19 cellular contexts compared by ENCODE assay signal in genomic region chr2:49812730-49813129, GRCh38.
DNase-seq lines count a peak whose midpoint lies in the region; ATAC-seq and TF ChIP-seq lines count a peak whose summit lies in the region.
"Had no signal": no experiment of that assay in that cellular context is flagged by ENCODE, and none has a peak within 500 bp of the region (broad histone marks: within the 10 kb centered on the region; RNA-seq: fewer than 3 reads in every experiment).

No MANE protein-coding gene starts in this region.

- H3K9me3 Mint-ChIP-seq in neural crest cell: no peaks in the 10 kb centered on the region

- H3K27me3 Mint-ChIP-seq in neural crest cell (ENCODE audit: low read depth): no peaks in the 10 kb centered on the region
- H3K27me3 Mint-ChIP-seq: CD4-positive, alpha-beta memory T cell had no signal

- H3K4me3 Mint-ChIP-seq in neural crest cell: no peak overlapping the region
- H3K4me3 Mint-ChIP-seq: CD4-positive, alpha-beta memory T cell had no signal

- DNase-seq in NCI-H2227 treated with DMSO at 0.1 percent for 48 hours (lab: John Stamatoyannopoulos, UW) (peak; percentile 19), Right ventricle myocardium superior (no peak), left ventricle myocardium superior (no peak), neural crest cell (ENCODE audit: low read depth, low spot score) (no peak), RPMI8226 (no peak)
- DNase-seq: C1 segment of cervical spinal cord; CD4-positive, alpha-beta memory T cell; COR-L47; DMS53; GOT3; NCI-H1092; NCI-H1417 treated with DMSO at 0.1 percent for 48 hours; NCI-H1694 treated with DMSO at 0.1 percent for 48 hours; NCI-H2081; NCI-H345; NCI-H510A treated with DMSO at 0.1 percent for 48 hours had no signal

- peak; percentile 97 for ATAC-seq in Right ventricle myocardium superior (ENCODE audit: poor library complexity)
- ATAC-seq in left ventricle myocardium superior: peak; percentile 99
- no peak for ATAC-seq in GM19397 (IDR thresholded peaks at IDR 0.05; ENCODE audit: unreplicated experiment)
- no peak for ATAC-seq in GM19324 (IDR thresholded peaks at IDR 0.05; ENCODE audit: low FRiP score, unreplicated experiment)
- ATAC-seq: HCT116 had no signal

- no peak for TF ChIP-seq CTCF in neural crest cell (conservative IDR thresholded peaks at IDR 0.05)

- H3K27ac Mint-ChIP-seq in neural crest cell (ENCODE audit: unreplicated experiment): peak overlapping the region; percentile 54
- H3K27ac Mint-ChIP-seq: CD4-positive, alpha-beta memory T cell had no signal

- H3K4me1 Mint-ChIP-seq in neural crest cell: peaks cover 25% of the 10 kb centered on the region
- H3K4me1 Mint-ChIP-seq: CD4-positive, alpha-beta memory T cell had no signal

- intact Hi-C loops in Right ventricle myocardium superior (cut with DNase I): no loop called here
- intact Hi-C loops in left ventricle myocardium superior (cut with micrococcal nuclease): no loop called here

- no peaks in the 10 kb centered on the region for H3K36me3 Mint-ChIP-seq in neural crest cell (ENCODE audit: low read depth)
- H3K36me3 Mint-ChIP-seq: CD4-positive, alpha-beta memory T cell had no signal

Comparison
In these comparisons a context has a peak if more than half of its experiments do, and no peak if none do; other contexts are left out.
1. ATAC-seq: peak in Right ventricle myocardium superior (single experiment) and left ventricle myocardium superior (single experiment); none in GM19397 (single experiment) and GM19324 (single experiment).